13 cellular contexts compared by ENCODE assay signal in the genomic region with DNA sequence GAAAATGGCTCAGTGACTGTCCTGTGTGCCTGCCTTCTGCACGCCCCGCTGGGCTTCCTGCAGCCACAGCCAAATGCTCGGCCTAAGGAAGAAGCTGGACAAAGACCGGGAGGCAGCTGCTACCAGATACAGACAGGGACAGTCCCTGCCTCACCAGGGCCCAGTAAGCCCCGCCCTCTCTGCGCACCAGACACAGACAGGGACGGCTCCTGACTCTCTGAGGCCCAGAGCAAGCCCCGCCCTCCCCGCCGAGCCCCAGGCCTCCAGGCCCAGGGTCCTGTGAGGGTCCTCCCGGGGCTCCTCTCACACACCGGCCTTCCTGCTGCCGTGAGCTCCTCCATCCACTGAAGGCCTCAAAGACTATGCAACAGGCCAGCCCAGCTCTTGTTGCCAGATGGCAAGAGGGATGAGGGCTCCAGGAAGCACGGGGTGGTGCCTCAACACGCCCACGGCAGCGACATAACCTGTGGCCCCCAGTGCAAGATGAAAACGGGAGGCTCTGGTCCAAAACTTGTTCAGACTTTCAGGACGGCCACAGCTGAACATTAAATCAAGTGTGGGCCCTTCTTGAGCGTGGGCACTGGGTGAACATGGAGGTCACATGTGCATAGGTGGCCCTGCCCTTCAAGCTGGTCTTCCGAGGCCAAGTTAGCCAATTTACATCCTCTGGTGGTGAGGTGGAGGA.
A peak's percentile ranks its signal among the peaks of the same experiment; 100 is the strongest.
DNase-seq lines count a peak whose midpoint lies in the region; ATAC-seq and TF ChIP-seq lines count a peak whose summit lies in the region.
"Had no signal": no experiment of that assay in that cellular context is flagged by ENCODE, and none has a peak within 500 bp of the region (broad histone marks: within the 10 kb centered on the region; RNA-seq: fewer than 3 reads in every experiment).

No MANE protein-coding gene starts in this region.

- H3K4me1 Mint-ChIP-seq in activated T-cell treated with anti-CD3 and anti-CD28 coated beads, Interleukin-2, amount 50 U/mL, for 24 hours (ENCODE audit: low read depth), result peaks cover 14% of the 10 kb centered on the region
- peaks cover 3% of the 10 kb centered on the region for H3K4me1 Mint-ChIP-seq in type B pancreatic cell (ENCODE audit: unreplicated experiment)

- peaks cover 22% of the 10 kb centered on the region for H3K36me3 Mint-ChIP-seq in activated T-cell treated with anti-CD3 and anti-CD28 coated beads, Interleukin-2, amount 50 U/mL, for 24 hours (ENCODE audit: low read depth)
- no peaks in the 10 kb centered on the region for H3K36me3 Mint-ChIP-seq in type B pancreatic cell
- H3K36me3 Mint-ChIP-seq: natural killer cell had no signal

- H3K4me3 Mint-ChIP-seq in activated T-cell treated with anti-CD3 and anti-CD28 coated beads, Interleukin-2, amount 50 U/mL, for 24 hours, result no peak overlapping the region
- H3K4me3 Mint-ChIP-seq in type B pancreatic cell, result no peak overlapping the region
- H3K4me3 Mint-ChIP-seq: natural killer cell had no signal

- no peaks in the 10 kb centered on the region for H3K27me3 Mint-ChIP-seq in activated T-cell treated with anti-CD3 and anti-CD28 coated beads, Interleukin-2, amount 50 U/mL, for 24 hours
- no peaks in the 10 kb centered on the region for H3K27me3 Mint-ChIP-seq in type B pancreatic cell

- TF ChIP-seq CTCF in type B pancreatic cell (conservative IDR thresholded peaks at IDR 0.05), result no peak

- DNase-seq in activated T-cell treated with anti-CD3 and anti-CD28 coated beads, Interleukin-2, amount 50 U/mL, for 24 hours, result peak; percentile 18
- no peak for DNase-seq in activated T-cell treated with anti-CD3 and anti-CD28 coated beads for 4 hours
- DNase-seq in dermis microvascular lymphatic vessel endothelial cell (ENCODE audit: low read depth in 2 of 2), result peak; percentile 30 to 58
- peak; percentile 56 for DNase-seq in midbrain (lab: John Stamatoyannopoulos, UW)
- peak; percentile 56 for DNase-seq in type B pancreatic cell (ENCODE audit: extremely low spot score, unreplicated experiment)
- no peak for DNase-seq in NCI-H2029 treated with DMSO at 0.1 percent for 48 hours (lab: John Stamatoyannopoulos, UW)
- DNase-seq: natural killer cell, NCI-H146, SHP77 treated with DMSO at 0.1 percent for 48 hours had no signal

- ATAC-seq in HG03354 (IDR thresholded peaks at IDR 0.05; ENCODE audit: poor library complexity, severe bottlenecking, unreplicated experiment) (no peak), HG03439 (IDR thresholded peaks at IDR 0.05; ENCODE audit: unreplicated experiment) (no peak)
- ATAC-seq: A549, K562, natural killer cell had no signal

- H3K9me3 Mint-ChIP-seq in activated T-cell treated with anti-CD3 and anti-CD28 coated beads, Interleukin-2, amount 50 U/mL, for 24 hours, result no peaks in the 10 kb centered on the region
- no peaks in the 10 kb centered on the region for H3K9me3 Mint-ChIP-seq in type B pancreatic cell
- H3K9me3 Mint-ChIP-seq: natural killer cell had no signal

- no peak overlapping the region for H3K27ac Mint-ChIP-seq in activated T-cell treated with anti-CD3 and anti-CD28 coated beads, Interleukin-2, amount 50 U/mL, for 24 hours
- no peak overlapping the region for H3K27ac Mint-ChIP-seq in type B pancreatic cell
- H3K27ac Mint-ChIP-seq: natural killer cell had no signal

Comparison
In these comparisons a context has a peak if more than half of its experiments do, and no peak if none do; other contexts are left out.
1. DNase-seq: peak in activated T-cell treated with anti-CD3 and anti-CD28 coated beads, Interleukin-2, amount 50 U/mL, for 24 hours (single experiment), dermis microvascular lymphatic vessel endothelial cell (2 of 2), midbrain (single experiment) and type B pancreatic cell (single experiment); none in activated T-cell treated with anti-CD3 and anti-CD28 coated beads for 4 hours (single experiment) and NCI-H2029 treated with DMSO at 0.1 percent for 48 hours (single experiment).